In genomic region chr12:79983492-79983891, GRCh38 we compare ENCODE assay signal across 1 cellular context.
TF ChIP-seq lines count a peak whose summit lies in the region.

No MANE protein-coding gene starts in this region.

TF ChIP-seq in SK-N-SH, 30 proteins besides CTCF, POLR2A, EP300 and RAD21 (continued from another document):
- TF ChIP-seq ZBTB33 (IDR thresholded peaks at IDR 0.05; ENCODE audit: borderline replicate concordance, low read depth): peak; percentile 83; the same call in 1 of the 2 replicates
- peak; percentile 72; the same call in 1 of the 2 replicates for TF ChIP-seq SIN3A (IDR thresholded peaks at IDR 0.05; ENCODE audit: borderline replicate concordance, low read depth, low read length)
- no peak for TF ChIP-seq RFX5 (IDR thresholded peaks at IDR 0.05; ENCODE audit: low read length)
- no peak for TF ChIP-seq FOXJ3 (CRISPR knock-in tag; IDR thresholded peaks at IDR 0.05)
- TF ChIP-seq MEF2A (IDR thresholded peaks at IDR 0.05; ENCODE audit: borderline replicate concordance, low read depth): peak; percentile 86
- TF ChIP-seq FOSL2 (IDR thresholded peaks at IDR 0.05; ENCODE audit: borderline replicate concordance, low read depth): peak; percentile 92
- peak; percentile 99 for TF ChIP-seq JUND (IDR thresholded peaks at IDR 0.05)
- no peak for TF ChIP-seq IRF3 (IDR thresholded peaks at IDR 0.05; ENCODE audit: low read depth, low read length)
- no peak for TF ChIP-seq USF2 (IDR thresholded peaks at IDR 0.05; ENCODE audit: borderline replicate concordance, low read depth, low read length)
- TF ChIP-seq GATA2 (CRISPR knock-in tag; IDR thresholded peaks at IDR 0.05): no peak
- no peak for TF ChIP-seq RCOR1 (IDR thresholded peaks at IDR 0.05; ENCODE audit: low read length)
- TF ChIP-seq YY1 (IDR thresholded peaks at IDR 0.05; ENCODE audit: low read depth): peak; percentile 57; the same call in 1 of the 2 replicates
- TF ChIP-seq MXI1 (IDR thresholded peaks at IDR 0.05; ENCODE audit: low read depth, low read length): no peak
- TF ChIP-seq FOXM1 (IDR thresholded peaks at IDR 0.05; ENCODE audit: low read depth): peak; percentile 98
- peak; percentile 100 for TF ChIP-seq TEAD4 (IDR thresholded peaks at IDR 0.05; ENCODE audit: borderline replicate concordance, insufficient read depth)
- TF ChIP-seq ELF1 (IDR thresholded peaks at IDR 0.05): no peak; the same call in 1 of the 2 replicates
- peak; percentile 88 for TF ChIP-seq POLR2AphosphoS5 (IDR thresholded peaks at IDR 0.05; ENCODE audit: low read depth, low read length)
- no peak for TF ChIP-seq GABPA (IDR thresholded peaks at IDR 0.05; ENCODE audit: low read depth)
- TF ChIP-seq PBX3 (IDR thresholded peaks at IDR 0.05): peak; percentile 99
